In genomic region chr15:68789921-68790575, GRCh38 we compare ENCODE assay signal across 9 cellular contexts. TPM values are rescaled to one million over a fixed set of nuclear protein-coding genes. Genes with fewer than 3 reads are reported as not detected.
A peak's percentile ranks its signal among the peaks of the same experiment; 100 is the strongest.
DNase-seq lines count a peak whose midpoint lies in the region; ATAC-seq and TF ChIP-seq lines count a peak whose summit lies in the region.
"Had no signal": no experiment of that assay in that cellular context is flagged by ENCODE, and none has a peak within 500 bp of the region (broad histone marks: within the 10 kb centered on the region; RNA-seq: fewer than 3 reads in every experiment).

No MANE protein-coding gene starts in this region.

- H3K36me3 ChIP-seq in WERI-Rb-1 (peaks cover 64% of the 10 kb centered on the region), right atrium auricular region (peaks cover 27% of the 10 kb centered on the region), gastrocnemius medialis (peaks cover 0 to 6% of the 10 kb centered on the region in 2 donors)

- H3K9me3 ChIP-seq in WERI-Rb-1 (ENCODE audit: severe bottlenecking) (no peaks in the 10 kb centered on the region), right atrium auricular region (no peaks in the 10 kb centered on the region), gastrocnemius medialis (no peaks in the 10 kb centered on the region)

- H3K27me3 ChIP-seq in WERI-Rb-1 (ENCODE audit: insufficient read depth, low read depth, severe bottlenecking) (no peaks in the 10 kb centered on the region), right atrium auricular region (no peaks in the 10 kb centered on the region), gastrocnemius medialis (no peaks in the 10 kb centered on the region)

- DNase-seq in DMS 273 (lab: John Stamatoyannopoulos, UW; ENCODE audit: unreplicated experiment) (peak; percentile 51), DMS 273 treated with DMSO at 0.1 percent for 48 hours (lab: John Stamatoyannopoulos, UW) (no peak), WERI-Rb-1 (peak; percentile 83), right atrium auricular region (ENCODE audit: low spot score) (no peak), gastrocnemius medialis (no peak), NCI-H748 treated with DMSO at 0.1 percent for 48 hours (lab: John Stamatoyannopoulos, UW) (no peak)
- DNase-seq: activated gamma-delta T cell treated with Interleukin-2 at 50 U/mL for 16 hours had no signal

- peaks cover 0 to 84% of the 10 kb centered on the region in 2 donors for H3K4me1 ChIP-seq in right atrium auricular region
- peaks cover 65 to 72% of the 10 kb centered on the region in 2 donors for H3K4me1 ChIP-seq in gastrocnemius medialis

- TF ChIP-seq CTCF in WERI-Rb-1 (IDR thresholded peaks at IDR 0.05; ENCODE audit: low read depth, low read length) (no peak), right atrium auricular region (IDR thresholded peaks at IDR 0.05) (no peak), gastrocnemius medialis (IDR thresholded peaks at IDR 0.05 in 4 of 5, conservative IDR thresholded peaks at IDR 0.05 in 1 of 5) (no peak)

- no peak for TF ChIP-seq POLR2A in gastrocnemius medialis (IDR thresholded peaks at IDR 0.05)

- H3K27ac ChIP-seq in WERI-Rb-1, result peak overlapping the region; percentile 78
- peak overlapping the region; percentile 27 to 41 for H3K27ac ChIP-seq in right atrium auricular region
- H3K27ac ChIP-seq in gastrocnemius medialis, result peak overlapping the region; percentile 14 to 51 (median 40)

- ATAC-seq in gastrocnemius medialis (no peak), GM21529 (IDR thresholded peaks at IDR 0.05; ENCODE audit: unreplicated experiment) (no peak), GM18861 (IDR thresholded peaks at IDR 0.05; ENCODE audit: unreplicated experiment) (no peak)

- in situ Hi-C loops in gastrocnemius medialis (cut with MboI; ENCODE audit: low sequenced_read_pairs in 4 of 4), result loop anchor here in 2 of 4 donors (10.0 kb wide), 1 partner anchor 85 kb away; no protein-coding TSS in a partner anchor

- intact Hi-C loops in gastrocnemius medialis (cut with DNase I; ENCODE audit: low total_unique reads), result no loop called here

- no peak overlapping the region for H3K4me3 ChIP-seq in WERI-Rb-1 (ENCODE audit: low read depth, low read length)
- no peak overlapping the region for H3K4me3 ChIP-seq in right atrium auricular region
- no peak overlapping the region for H3K4me3 ChIP-seq in gastrocnemius medialis

RNA-seq across cellular contexts. Expression of gene ANP32A, which starts 30.6 kb away (rescaled TPM):
- 10 to 100 TPM; 60.9 to 69.2 TPM for total RNA-seq in right atrium auricular region
- 10 to 100 TPM; 27.1 to 55.8 (median 50.6) TPM for total RNA-seq in gastrocnemius medialis

Comparison
In these comparisons a context has a peak if more than half of its experiments do, and no peak if none do; other contexts are left out.
1. DNase-seq: peak in DMS 273 (single experiment) and WERI-Rb-1 (single experiment); none in DMS 273 treated with DMSO at 0.1 percent for 48 hours (single experiment), right atrium auricular region (single experiment), gastrocnemius medialis (0 of 2) and NCI-H748 treated with DMSO at 0.1 percent for 48 hours (single experiment).
2. Peak in every context shown above with its lines, with median percentiles within 50 percentile points of each other: H3K27ac ChIP-seq.